8 cellular contexts compared by ENCODE assay signal in the genomic region with DNA sequence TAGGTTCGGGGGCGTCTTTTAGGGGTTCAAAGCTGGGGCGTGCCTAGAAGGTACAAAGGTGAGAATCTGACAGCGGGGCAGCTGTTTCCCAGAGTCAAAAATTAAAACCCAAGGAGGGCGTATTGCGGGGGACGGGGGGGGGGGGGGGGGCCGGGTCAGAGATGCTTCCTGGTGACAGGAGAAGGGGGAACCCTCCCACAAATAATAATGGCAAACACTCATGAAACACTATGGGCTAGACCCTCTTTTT. TPM values are rescaled to one million over a fixed set of nuclear protein-coding genes. Genes with fewer than 3 reads are reported as not detected.
DNase-seq lines count a peak whose midpoint lies in the region; ATAC-seq and TF ChIP-seq lines count a peak whose summit lies in the region.

No MANE protein-coding gene starts in this region.

- H3K4me1 Mint-ChIP-seq in mesothelial cell of epicardium = peaks cover 55% of the 10 kb centered on the region

- H3K9ac ChIP-seq in mammary epithelial cell (ENCODE audit: insufficient read depth, low read length) = peak overlapping the region; percentile 68

- no peaks in the 10 kb centered on the region for H3K27me3 Mint-ChIP-seq in mesothelial cell of epicardium (ENCODE audit: low read depth)

- dilution Hi-C loops in mammary epithelial cell (cut with HindIII; ENCODE audit: low sequenced_read_pairs) = loop anchor here (5.0 kb wide), 1 partner anchor 46 kb away; no protein-coding TSS in a partner anchor

- peak overlapping the region; percentile 90 for H2AFZ ChIP-seq in mammary epithelial cell (ENCODE audit: low read depth, low read length)

- peaks cover 7 to 66% (median 36%) of the 10 kb centered on the region in 9 donors for H3K4me1 ChIP-seq in heart right ventricle
- H3K4me1 ChIP-seq in mammary epithelial cell (ENCODE audit: insufficient read depth, low read length) = peaks cover 18% of the 10 kb centered on the region
- H3K4me1 ChIP-seq in vagina = peaks cover 54% of the 10 kb centered on the region

- H3K27ac ChIP-seq in heart right ventricle = peak overlapping the region in 8 of 10 donors; percentile 45 to 89 (median 84)
- peak overlapping the region; percentile 65 for H3K27ac ChIP-seq in mammary epithelial cell (ENCODE audit: insufficient read depth, low read depth, low read length)
- peak overlapping the region; percentile 89 for H3K27ac ChIP-seq in vagina

- ATAC-seq in heart right ventricle = no peak
- ATAC-seq in Right ventricle myocardium superior (ENCODE audit: poor library complexity) = no peak

- H3K4me3 Mint-ChIP-seq in mesothelial cell of epicardium = peak overlapping the region; percentile 97

- no peak for TF ChIP-seq POLR2A in vagina (IDR thresholded peaks at IDR 0.05)

- intact Hi-C loops in heart right ventricle (cut with DNase I) = loop anchor here in 5 of 10 donors (5.0 to 10.0 kb wide), 3 partner anchors 216 to 409 kb away; a partner anchor contains a TSS
- intact Hi-C loops in Right ventricle myocardium superior (cut with DNase I) = loop anchor here (5.0 kb wide), 1 partner anchor 216 kb away; a partner anchor contains a TSS
- intact Hi-C loops in mammary epithelial cell (cut with micrococcal nuclease) = loop anchor here (2.0 kb wide), 1 partner anchor 35 kb away; no protein-coding TSS in a partner anchor
- intact Hi-C loops in vagina (cut with DNase I) = loop anchor here (10.0 kb wide), 1 partner anchor 349 kb away; no protein-coding TSS in a partner anchor

- H3K36me3 ChIP-seq in heart right ventricle (no peaks in the 10 kb centered on the region), mammary epithelial cell (ENCODE audit: insufficient read depth, low read length) (no peaks in the 10 kb centered on the region), vagina (no peaks in the 10 kb centered on the region)

- TF ChIP-seq CTCF in heart right ventricle (IDR thresholded peaks at IDR 0.05) = no peak
- no peak for TF ChIP-seq CTCF in mammary epithelial cell (conservative IDR thresholded peaks at IDR 0.05 in 1 of 2, IDR thresholded peaks at IDR 0.05 in 1 of 2; ENCODE audit: extremely low read depth in 1 of 2, insufficient read depth in 1 of 2, low read depth in 1 of 2, low read length in 2 of 2)
- no peak for TF ChIP-seq CTCF in mesothelial cell of epicardium (IDR thresholded peaks at IDR 0.05; ENCODE audit: unreplicated experiment)
- no peak for TF ChIP-seq CTCF in vagina (IDR thresholded peaks at IDR 0.05)

- CTCF ChIA-PET in mammary epithelial cell (lab: Charles Lee; ENCODE audit: low non-redundant PET) = no interaction called here

- H3K27ac Mint-ChIP-seq in mesothelial cell of epicardium = peak overlapping the region; percentile 98

- peaks cover 0 to 6% (median 0%) of the 10 kb centered on the region in 7 donors for H3K27me3 ChIP-seq in heart right ventricle
- no peaks in the 10 kb centered on the region for H3K27me3 ChIP-seq in mammary epithelial cell (ENCODE audit: insufficient read depth, low read length)
- no peaks in the 10 kb centered on the region for H3K27me3 ChIP-seq in vagina

- peak overlapping the region; percentile 75 for H3K4me2 ChIP-seq in mammary epithelial cell (ENCODE audit: insufficient read depth, low read depth, low read length)

- peaks cover 56% of the 10 kb centered on the region for H3K79me2 ChIP-seq in mammary epithelial cell (ENCODE audit: insufficient read depth, low read length)

- no peaks in the 10 kb centered on the region for H4K20me1 ChIP-seq in mammary epithelial cell (ENCODE audit: insufficient read depth, low read length)

- H3K36me3 Mint-ChIP-seq in mesothelial cell of epicardium = no peaks in the 10 kb centered on the region

- H3K9me3 Mint-ChIP-seq in mesothelial cell of epicardium = no peaks in the 10 kb centered on the region

- WGBS in heart right ventricle, 2 donors = 6 to 14% methylated on average over 7 to 8 of the region's 8 CpGs
- no CpG with 5 or more reads among the region's 8 CpGs for WGBS in mammary epithelial cell (ENCODE audit: low coverage, missing lambda C conversion rate)

- no peaks in the 10 kb centered on the region for H3K9me3 ChIP-seq in heart right ventricle
- no peaks in the 10 kb centered on the region for H3K9me3 ChIP-seq in mammary epithelial cell (replicated peaks; ENCODE audit: insufficient read depth, low read length)
- H3K9me3 ChIP-seq in vagina = no peaks in the 10 kb centered on the region

- no peak for DNase-seq in heart right ventricle
- DNase-seq in Right ventricle myocardium superior = no peak
- DNase-seq in mammary epithelial cell = no peak
- no peak for DNase-seq in mesothelial cell of epicardium (ENCODE audit: low spot score in 2 of 2, unreplicated experiment in 2 of 2)
- no peak for DNase-seq in vagina (ENCODE audit: extremely low spot score in 2 of 2)
- DNase-seq in kidney tubule cell (ENCODE audit: low spot score) = no peak
- no peak for DNase-seq in NCI-H1930 (lab: John Stamatoyannopoulos, UW)
- DNase-seq in SIG-M5 treated with dmso at 0.1 percent for 504 hours (lab: John Stamatoyannopoulos, UW; ENCODE audit: unreplicated experiment) = no peak

- BruUV-seq in mammary epithelial cell (replicated peaks; lab: Mats Ljungman, UMichigan) = no TSS peak

- in situ Hi-C loops in mammary epithelial cell (cut with MboI; ENCODE audit: low sequenced_read_pairs in 2 of 2) = loop anchor here (10.0 kb wide), 1 partner anchor 59 kb away; no protein-coding TSS in a partner anchor

- H3K4me3 ChIP-seq in heart right ventricle (peak overlapping the region in 9 of 10 donors; percentile 61 to 85 (median 81)), mammary epithelial cell (replicated peaks in 1 of 3; ENCODE audit: insufficient read depth in 1 of 3, low read depth in 2 of 3, low read length in 3 of 3) (peak overlapping the region; percentile 64 to 86 (median 80)), vagina (peak overlapping the region; percentile 86 to 91)

RNA-seq across cellular contexts. Expression of a gene that starts 0.7 kb away (rescaled TPM):
- 10 to 100 TPM; 11.7 to 22.4 (median 16.1) TPM for total RNA-seq in heart right ventricle
- 10 to 100 TPM in 1 of 2 donors, 1 to 10 TPM in 1; 8.6 to 19.2 TPM for polyA plus RNA-seq in heart right ventricle
- total RNA-seq in Right ventricle myocardium superior = 14.0 TPM
- 10 to 100 TPM in 1 of 2 donors, 1 to 10 TPM in 1; 8.8 to 45.1 TPM for total RNA-seq in mammary epithelial cell
- 25.8 TPM for polyA plus RNA-seq in mammary epithelial cell
- 58.1 TPM for polyA minus RNA-seq in mammary epithelial cell
- 101 to 103 TPM (median 102 TPM) in 3 replicates for total RNA-seq in mesothelial cell of epicardium
- 19.4 TPM for total RNA-seq in vagina

RNA-seq across cellular contexts. Expression of a gene that starts 42.1 kb away (rescaled TPM):
- total RNA-seq in heart right ventricle (not detected), Right ventricle myocardium superior (not detected), mammary epithelial cell (1 to 10 TPM; 3.3 to 4.4 TPM), mesothelial cell of epicardium (not detected in 3 replicates), vagina (not detected)
- polyA plus RNA-seq in heart right ventricle (not detected), mammary epithelial cell (1.3 TPM)
- polyA minus RNA-seq in mammary epithelial cell = not detected
